Comparison of ENCODE assay signal across 24 cellular contexts in genomic region chr15:88431441-88431840, GRCh38.
"Had no signal": no experiment of that assay in that cellular context is flagged by ENCODE, and none has a peak within 500 bp of the region (broad histone marks: within the 10 kb centered on the region; RNA-seq: fewer than 3 reads in every experiment).

No MANE protein-coding gene starts in this region.

- H3K36me3 Mint-ChIP-seq: activated naive CD4-positive, alpha-beta T cell treated with anti-CD3 and anti-CD28 coated beads, Interleukin-2, amount 50 U/mL, for 72 hours had no signal

- H3K36me3 ChIP-seq: ascending aorta had no signal

- H3K4me2 ChIP-seq: PC-9 had no signal

- H3K4me1 Mint-ChIP-seq: activated CD4-positive, alpha-beta T cell treated with anti-CD3 and anti-CD28 coated beads, Interleukin-2, amount 10 ng/mL, durations not matched to agents 24 days and 14 days; activated naive CD8-positive, alpha-beta T cell treated with anti-CD3 and anti-CD28 coated beads, Interleukin-2, amount 50 U/mL, for 24 hours had no signal

- H3K27ac ChIP-seq: ascending aorta, body of pancreas, PC-9 had no signal

- DNase-seq: activated CD4-positive, alpha-beta T cell treated with anti-CD3 and anti-CD28 coated beads, Interleukin-2, amount 10 ng/mL, durations not matched to agents 24 days and 14 days; activated CD4-positive, alpha-beta T cell treated with anti-CD3 and anti-CD28 coated beads, Interleukin-2, amount 50 U/mL, for 48 hours; activated CD4-positive, CD25-positive, alpha-beta regulatory T cell treated with anti-CD3 and anti-CD28 coated beads, Interleukin-2, amount 50 U/mL, for 72 hours; activated CD8-positive, alpha-beta memory T cell treated with anti-CD3 and anti-CD28 coated beads for 24 hours; activated effector memory CD4-positive, alpha-beta T cell treated with anti-CD3 and anti-CD28 coated beads, Interleukin-2, amount 50 U/mL, for 16 hours; activated naive CD4-positive, alpha-beta T cell treated with Interleukin-2 at 50 U/mL for 16 hours; activated naive CD8-positive, alpha-beta T cell treated with anti-CD3 and anti-CD28 coated beads, Interleukin-2, amount 50 U/mL, for 24 hours; activated T-cell treated with anti-CD3 and anti-CD28 coated beads, Interleukin-2, amount 50 U/mL, for 4 hours; amniotic stem cell; body of pancreas; Karpas-422; MM.1S; NCI-H1105; NCI-H1436; NCI-H187; NCI-H2081; NCI-H446; NCI-H524; PC-9; SHP77 treated with DMSO at 0.1 percent for 48 hours had no signal

- H3K4me3 ChIP-seq: ascending aorta, body of pancreas, K562, PC-9 had no signal

- H3K27me3 ChIP-seq: ascending aorta had no signal

- H3K4me1 ChIP-seq: ascending aorta, body of pancreas had no signal

- H3K9me3 ChIP-seq: ascending aorta, body of pancreas had no signal

- H2AFZ ChIP-seq: PC-9 had no signal

- H3K27ac Mint-ChIP-seq: activated CD4-positive, alpha-beta T cell treated with anti-CD3 and anti-CD28 coated beads, Interleukin-2, amount 10 ng/mL, durations not matched to agents 24 days and 14 days; activated naive CD4-positive, alpha-beta T cell treated with anti-CD3 and anti-CD28 coated beads, Interleukin-2, amount 50 U/mL, for 72 hours; activated naive CD8-positive, alpha-beta T cell treated with anti-CD3 and anti-CD28 coated beads, Interleukin-2, amount 50 U/mL, for 24 hours; T-helper 1 cell treated with Interleukin-12 subunit alpha and Interleukin-12 subunit beta and Interleukin-4 antibody, amounts not matched to agents 30 μg/mL and 1 μg/mL, for 36 hours had no signal

- H3K4me3 Mint-ChIP-seq: activated CD4-positive, alpha-beta T cell treated with anti-CD3 and anti-CD28 coated beads, Interleukin-2, amount 10 ng/mL, durations not matched to agents 24 days and 14 days; activated naive CD8-positive, alpha-beta T cell treated with anti-CD3 and anti-CD28 coated beads, Interleukin-2, amount 50 U/mL, for 24 hours; activated T-cell treated with anti-CD3 and anti-CD28 coated beads, Interleukin-2, amount 50 U/mL, for 4 hours; T-helper 1 cell treated with Interleukin-12 subunit alpha and Interleukin-12 subunit beta and Interleukin-4 antibody, amounts not matched to agents 30 μg/mL and 1 μg/mL, for 36 hours had no signal

- H3K9me3 Mint-ChIP-seq: activated CD4-positive, alpha-beta T cell treated with anti-CD3 and anti-CD28 coated beads, Interleukin-2, amount 10 ng/mL, durations not matched to agents 24 days and 14 days; activated naive CD4-positive, alpha-beta T cell treated with anti-CD3 and anti-CD28 coated beads, Interleukin-2, amount 50 U/mL, for 72 hours; activated naive CD8-positive, alpha-beta T cell treated with anti-CD3 and anti-CD28 coated beads, Interleukin-2, amount 50 U/mL, for 24 hours; activated T-cell treated with anti-CD3 and anti-CD28 coated beads, Interleukin-2, amount 50 U/mL, for 4 hours; T-helper 1 cell treated with Interleukin-12 subunit alpha and Interleukin-12 subunit beta and Interleukin-4 antibody, amounts not matched to agents 30 μg/mL and 1 μg/mL, for 36 hours had no signal
